Comparison of ENCODE assay signal across 9 cellular contexts in the genomic region with DNA sequence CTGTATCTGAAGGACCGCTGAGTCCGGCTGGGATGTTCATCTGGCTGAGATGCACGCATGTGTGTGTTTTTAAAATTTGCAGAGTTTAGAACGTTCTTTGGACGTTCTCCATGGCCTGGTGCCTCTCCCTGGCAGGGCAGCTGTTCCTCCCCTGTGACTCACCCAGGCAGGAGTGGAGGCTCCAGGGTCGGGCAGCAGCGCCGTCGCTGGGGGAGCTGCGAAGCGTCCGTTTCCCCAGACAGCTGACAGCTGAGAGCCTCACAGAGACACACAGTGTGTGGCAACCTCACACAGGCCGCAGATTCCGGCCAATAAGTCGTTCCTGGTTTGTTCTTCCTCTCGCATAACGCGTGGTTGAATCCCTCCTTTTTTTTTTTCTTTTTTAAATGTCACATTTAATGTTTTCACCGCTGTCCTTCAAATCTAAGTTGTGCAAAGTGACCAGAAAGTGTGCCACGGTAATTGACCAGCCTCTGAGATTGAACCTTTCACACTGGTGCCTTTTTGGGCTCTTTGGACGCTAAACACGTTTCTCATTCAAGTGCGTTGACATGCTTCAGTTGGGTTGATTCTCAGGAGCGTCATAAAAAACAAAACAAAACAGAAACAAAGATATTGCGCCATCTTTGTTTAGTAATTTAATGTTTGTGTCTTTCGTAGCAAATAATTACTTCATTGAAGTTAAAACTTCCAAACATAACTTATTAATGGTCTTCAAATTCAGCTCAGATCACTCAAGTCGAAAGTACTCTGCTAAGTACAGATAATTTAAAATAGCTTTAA.
DNase-seq lines count a peak whose midpoint lies in the region; ATAC-seq lines count a peak whose summit lies in the region.
"Had no signal": no experiment of that assay in that cellular context is flagged by ENCODE, and none has a peak within 500 bp of the region (broad histone marks: within the 10 kb centered on the region; RNA-seq: fewer than 3 reads in every experiment).

No MANE protein-coding gene starts in this region.

- peak overlapping the region; percentile 34 for H3K27ac ChIP-seq in muscle layer of duodenum (ENCODE audit: low read length)
- H3K27ac ChIP-seq: VCaP had no signal

- no peak overlapping the region for H3K4me3 ChIP-seq in muscle layer of duodenum (ENCODE audit: low read depth in 1 of 2, low read length in 2 of 2)

- peaks cover 0 to 4% of the 10 kb centered on the region in 2 donors for H3K4me1 ChIP-seq in muscle layer of duodenum (ENCODE audit: control insufficient read depth in 1 of 2, insufficient read depth in 2 of 2, low read length in 2 of 2)

- DNase-seq in ACHN = peak; percentile 74
- DNase-seq in NCI-H226 = peak; percentile 86
- DNase-seq in stimulated activated CD4-positive, alpha-beta T cell treated with anti-CD3 and anti-CD28 coated beads, Interleukin-2, amount 100 ng/mL, for 24 hours = no peak
- DNase-seq in OCI-M2 (lab: John Stamatoyannopoulos, UW; ENCODE audit: unreplicated experiment) = no peak
- no peak for DNase-seq in GM19240 (ENCODE audit: insufficient read length, low spot score)

- in situ Hi-C loops in ACHN (cut with HindIII; ENCODE audit: low pct_ligation_motif_present, low pct_unique_long_range_greater_than_20kb, low sequenced_read_pairs) = no loop called here

- H3K27me3 ChIP-seq in muscle layer of duodenum (ENCODE audit: low read depth, low read length) = no peaks in the 10 kb centered on the region

- peaks cover 6 to 9% of the 10 kb centered on the region in 2 donors for H3K36me3 ChIP-seq in muscle layer of duodenum (ENCODE audit: control insufficient read depth in 1 of 2, insufficient read depth in 2 of 2, low read length in 2 of 2)

- no peaks in the 10 kb centered on the region for H3K9me3 ChIP-seq in muscle layer of duodenum (ENCODE audit: control insufficient read depth in 1 of 2, low read length in 2 of 2)

- ATAC-seq in esophagus mucosa (peak; percentile 88), GM19467 (IDR thresholded peaks at IDR 0.05; ENCODE audit: unreplicated experiment) (no peak)

Comparison
In these comparisons a context has a peak if more than half of its experiments do, and no peak if none do; other contexts are left out.
1. DNase-seq: peak in ACHN (single experiment) and NCI-H226 (single experiment); none in stimulated activated CD4-positive, alpha-beta T cell treated with anti-CD3 and anti-CD28 coated beads, Interleukin-2, amount 100 ng/mL, for 24 hours (0 of 2), OCI-M2 (single experiment) and GM19240 (single experiment).